Comparison of ENCODE assay signal across 8 cellular contexts in genomic region chr6:167825759-167826229, GRCh38. TPM values are rescaled to one million over a fixed set of nuclear protein-coding genes. Genes with fewer than 3 reads are reported as not detected.
DNase-seq lines count a peak whose midpoint lies in the region; ATAC-seq and TF ChIP-seq lines count a peak whose summit lies in the region.

No MANE protein-coding gene starts in this region.

- 1% methylated on average over 47 of the region's 47 CpGs for WGBS in prostate gland

- CTCF ChIA-PET in activated CD4-positive, alpha-beta T cell treated with anti-CD3 and anti-CD28 coated beads for 36 hours (lab: Charles Lee) = no interaction called here

- no peaks in the 10 kb centered on the region for H3K36me3 Mint-ChIP-seq in activated CD4-positive, alpha-beta T cell treated with anti-CD3 and anti-CD28 coated beads for 36 hours (ENCODE audit: low read depth)
- H3K36me3 Mint-ChIP-seq in activated naive CD8-positive, alpha-beta T cell treated with anti-CD3 and anti-CD28 coated beads, Interleukin-2, amount 50 U/mL, for 24 hours (ENCODE audit: low read depth) = peaks cover 2% of the 10 kb centered on the region

- peak; percentile 31 for ATAC-seq in activated CD4-positive, alpha-beta T cell treated with anti-CD3 and anti-CD28 coated beads for 36 hours
- ATAC-seq in activated naive CD8-positive, alpha-beta T cell treated with anti-CD3 and anti-CD28 coated beads, Interleukin-2, amount 50 U/mL, for 24 hours = peak; percentile 20
- no peak for ATAC-seq in HG03175 (IDR thresholded peaks at IDR 0.05; ENCODE audit: unreplicated experiment)

- H3K4me3 ChIP-seq in left ventricle myocardium inferior (peak overlapping the region; percentile 87), prostate gland (peak overlapping the region; percentile 61 to 73)

- DNase-seq in activated CD4-positive, alpha-beta T cell treated with anti-CD3 and anti-CD28 coated beads for 36 hours = peak; percentile 51
- no peak for DNase-seq in activated CD4-positive, alpha-beta T cell treated with anti-CD3 and anti-CD28 coated beads, Interleukin-2, amount 50 U/mL, for 4 hours
- DNase-seq in NCI-H510A (lab: John Stamatoyannopoulos, UW) (peak; percentile 44), left ventricle myocardium inferior (peak; percentile 47), prostate gland (ENCODE audit: low spot score) (peak; percentile 80), SHP77 (lab: John Stamatoyannopoulos, UW) (no peak)
- DNase-seq in activated naive CD8-positive, alpha-beta T cell treated with anti-CD3 and anti-CD28 coated beads, Interleukin-2, amount 50 U/mL, for 24 hours = peak; percentile 20

- H3K36me3 ChIP-seq in left ventricle myocardium inferior (no peaks in the 10 kb centered on the region), prostate gland (no peaks in the 10 kb centered on the region)

- peaks cover 56% of the 10 kb centered on the region for H3K27me3 Mint-ChIP-seq in activated CD4-positive, alpha-beta T cell treated with anti-CD3 and anti-CD28 coated beads for 36 hours
- H3K27me3 Mint-ChIP-seq in activated naive CD8-positive, alpha-beta T cell treated with anti-CD3 and anti-CD28 coated beads, Interleukin-2, amount 50 U/mL, for 24 hours = peaks cover 70% of the 10 kb centered on the region

- H3K4me1 Mint-ChIP-seq in activated CD4-positive, alpha-beta T cell treated with anti-CD3 and anti-CD28 coated beads for 36 hours = peaks cover 19% of the 10 kb centered on the region
- H3K4me1 Mint-ChIP-seq in activated naive CD8-positive, alpha-beta T cell treated with anti-CD3 and anti-CD28 coated beads, Interleukin-2, amount 50 U/mL, for 24 hours = peaks cover 21% of the 10 kb centered on the region

- H3K4me1 ChIP-seq in left ventricle myocardium inferior (peaks cover 52% of the 10 kb centered on the region), prostate gland (replicated peaks) (no peaks in the 10 kb centered on the region)

- intact Hi-C loops in activated CD4-positive, alpha-beta T cell treated with anti-CD3 and anti-CD28 coated beads for 36 hours (cut with DNase I, micrococcal nuclease) = loop anchor here (2.0 to 10.0 kb wide), 5 partner anchors 119 to 1899 kb away; partner anchors contain the start of genes CEP43 (in 1 of the 2), MPC1 (in 1 of the 2) and PHF10 (in 1 of the 2)
- intact Hi-C loops in left ventricle myocardium inferior (cut with micrococcal nuclease) = no loop called here
- intact Hi-C loops in prostate gland (cut with DNase I) = no loop called here

- H3K27ac ChIP-seq in left ventricle myocardium inferior (replicated peaks) (peak overlapping the region; percentile 83), prostate gland (peak overlapping the region; percentile 82)

- H3K27me3 ChIP-seq in left ventricle myocardium inferior (ENCODE audit: low read depth) (no peaks in the 10 kb centered on the region), prostate gland (replicated peaks; ENCODE audit: insufficient read depth) (no peaks in the 10 kb centered on the region)

- peak overlapping the region; percentile 76 for H3K4me3 Mint-ChIP-seq in activated CD4-positive, alpha-beta T cell treated with anti-CD3 and anti-CD28 coated beads for 36 hours
- peak overlapping the region; percentile 78 for H3K4me3 Mint-ChIP-seq in activated naive CD8-positive, alpha-beta T cell treated with anti-CD3 and anti-CD28 coated beads, Interleukin-2, amount 50 U/mL, for 24 hours

- no peak overlapping the region for H3K27ac Mint-ChIP-seq in activated CD4-positive, alpha-beta T cell treated with anti-CD3 and anti-CD28 coated beads for 36 hours
- peak overlapping the region; percentile 54 for H3K27ac Mint-ChIP-seq in activated naive CD8-positive, alpha-beta T cell treated with anti-CD3 and anti-CD28 coated beads, Interleukin-2, amount 50 U/mL, for 24 hours

- no peaks in the 10 kb centered on the region for H3K9me3 ChIP-seq in left ventricle myocardium inferior (replicated peaks)
- no peaks in the 10 kb centered on the region for H3K9me3 ChIP-seq in prostate gland

- POLR2A ChIA-PET in activated CD4-positive, alpha-beta T cell treated with anti-CD3 and anti-CD28 coated beads for 36 hours (lab: Charles Lee) = no interaction called here

- H3K9me3 Mint-ChIP-seq in activated CD4-positive, alpha-beta T cell treated with anti-CD3 and anti-CD28 coated beads for 36 hours (ENCODE audit: low read depth) = no peaks in the 10 kb centered on the region
- H3K9me3 Mint-ChIP-seq in activated naive CD8-positive, alpha-beta T cell treated with anti-CD3 and anti-CD28 coated beads, Interleukin-2, amount 50 U/mL, for 24 hours = no peaks in the 10 kb centered on the region

- TF ChIP-seq POLR2A in prostate gland (IDR thresholded peaks at IDR 0.05) = peak; percentile 41

- TF ChIP-seq CTCF in left ventricle myocardium inferior (IDR thresholded peaks at IDR 0.05; ENCODE audit: borderline replicate concordance) = no peak
- TF ChIP-seq CTCF in prostate gland (IDR thresholded peaks at IDR 0.05) = peak in 1 of 4 experiments; percentile 2

RNA-seq across cellular contexts. Expression of gene AFDN, which starts 0.9 kb away (rescaled TPM):
- total RNA-seq in activated CD4-positive, alpha-beta T cell treated with anti-CD3 and anti-CD28 coated beads for 36 hours = 10 to 100 TPM; 11.9 to 14.0 TPM
- 54.9 TPM for total RNA-seq in left ventricle myocardium inferior
- total RNA-seq in prostate gland = 100 to 1,000 TPM; 171 to 204 TPM

Comparison
In these comparisons a context has a peak if more than half of its experiments do, and no peak if none do; other contexts are left out.
1. DNase-seq: peak in activated CD4-positive, alpha-beta T cell treated with anti-CD3 and anti-CD28 coated beads for 36 hours (single experiment), NCI-H510A (single experiment), activated naive CD8-positive, alpha-beta T cell treated with anti-CD3 and anti-CD28 coated beads, Interleukin-2, amount 50 U/mL, for 24 hours (single experiment), left ventricle myocardium inferior (single experiment) and prostate gland (single experiment); none in activated CD4-positive, alpha-beta T cell treated with anti-CD3 and anti-CD28 coated beads, Interleukin-2, amount 50 U/mL, for 4 hours (0 of 2) and SHP77 (0 of 2).
2. intact Hi-C loops: an anchor here in activated CD4-positive, alpha-beta T cell treated with anti-CD3 and anti-CD28 coated beads for 36 hours (2.0 to 10.0 kb wide); none called in left ventricle myocardium inferior and prostate gland.